Comparison of ENCODE assay signal across 1 cellular context in genomic region chr17:46876353-46876887, GRCh38.
A peak's percentile ranks its signal among the peaks of the same experiment; 100 is the strongest.
TF ChIP-seq lines count a peak whose summit lies in the region.

No MANE protein-coding gene starts in this region.

TF ChIP-seq in HepG2, 621 proteins besides CTCF, POLR2A, EP300 and RAD21 (continued from another document and continues in another):
- TF ChIP-seq, protein P1, sequence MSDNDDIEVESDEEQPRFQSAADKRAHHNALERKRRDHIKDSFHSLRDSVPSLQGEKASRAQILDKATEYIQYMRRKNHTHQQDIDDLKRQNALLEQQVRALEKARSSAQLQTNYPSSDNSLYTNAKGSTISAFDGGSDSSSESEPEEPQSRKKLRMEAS (IDR thresholded peaks at IDR 0.05), result peak; percentile 26; the same call in 1 of the 2 replicates
- TF ChIP-seq EEA1 (CRISPR knock-in tag; IDR thresholded peaks at IDR 0.05; ENCODE audit: borderline replicate concordance) (peak; percentile 70; the same call in 1 of the 2 replicates), ZNF224 (CRISPR knock-in tag; IDR thresholded peaks at IDR 0.05) (no peak), ZBED4 (CRISPR knock-in tag; IDR thresholded peaks at IDR 0.05; ENCODE audit: borderline replicate concordance) (no peak), MAFK (conservative IDR thresholded peaks at IDR 0.05 in 1 of 2, IDR thresholded peaks at IDR 0.05 in 1 of 2; ENCODE audit: low read length in 2 of 2) (no peak), SP1 (IDR thresholded peaks at IDR 0.05) (no peak), SP1 (CRISPR knock-in tag; IDR thresholded peaks at IDR 0.05) (peak; percentile 49), RORA (CRISPR knock-in tag; IDR thresholded peaks at IDR 0.05) (no peak), XRCC5 (optimal IDR thresholded peaks at IDR 0.05; ENCODE audit: low read length) (peak; percentile 83), LCORL (IDR thresholded peaks at IDR 0.05) (no peak), LCORL (CRISPR knock-in tag; IDR thresholded peaks at IDR 0.05) (0 out of 2 replicates have a peak, but pooled peaks have one; percentile 27), TGIF2 (CRISPR knock-in tag; IDR thresholded peaks at IDR 0.05) (peak; percentile 73), ZNF335 (CRISPR knock-in tag; IDR thresholded peaks at IDR 0.05) (peak; percentile 62; the same call in 1 of the 2 replicates), RBFOX2 (IDR thresholded peaks at IDR 0.05; ENCODE audit: low read depth, low read length) (no peak), KAT7 (CRISPR knock-in tag; IDR thresholded peaks at IDR 0.05; ENCODE audit: borderline replicate concordance) (no peak), TAF1 (CRISPR knock-in tag; IDR thresholded peaks at IDR 0.05) (0 out of 2 replicates have a peak, but pooled peaks have one; percentile 23), ZMYM3 (CRISPR knock-in tag; IDR thresholded peaks at IDR 0.05) (peak; percentile 21; the same call in 1 of the 2 replicates), ZFX (CRISPR knock-in tag; IDR thresholded peaks at IDR 0.05; ENCODE audit: low read depth) (peak; percentile 27; the same call in 1 of the 2 replicates), ZBTB38 (CRISPR knock-in tag; IDR thresholded peaks at IDR 0.05) (peak; percentile 57; the same call in 1 of the 2 replicates), ZNF12 (CRISPR knock-in tag; IDR thresholded peaks at IDR 0.05) (0 out of 2 replicates have a peak, but pooled peaks have one; percentile 34), ZNF614 (CRISPR knock-in tag; IDR thresholded peaks at IDR 0.05; ENCODE audit: borderline replicate concordance) (0 out of 2 replicates have a peak, but pooled peaks have one; percentile 33), REPIN1 (CRISPR knock-in tag; IDR thresholded peaks at IDR 0.05; ENCODE audit: borderline replicate concordance, low read depth) (no peak), ZEB1 (IDR thresholded peaks at IDR 0.05; ENCODE audit: insufficient replicate concordance, low read depth) (peak; percentile 79), NFRKB (IDR thresholded peaks at IDR 0.05) (no peak), STAG1 (CRISPR knock-in tag; IDR thresholded peaks at IDR 0.05) (peak; percentile 89), SP5 (CRISPR knock-in tag; IDR thresholded peaks at IDR 0.05; ENCODE audit: borderline replicate concordance, low read depth) (peak; percentile 22; the same call in 1 of the 2 replicates), ZNF563 (CRISPR knock-in tag; IDR thresholded peaks at IDR 0.05) (peak; percentile 26; the same call in 1 of the 2 replicates), SMC3 (IDR thresholded peaks at IDR 0.05; ENCODE audit: low read length) (peak; percentile 67), ARHGAP35 (CRISPR knock-in tag; IDR thresholded peaks at IDR 0.05; ENCODE audit: borderline replicate concordance) (peak; percentile 52; the same call in 1 of the 2 replicates), ZNF331 (CRISPR knock-in tag; IDR thresholded peaks at IDR 0.05) (0 out of 2 replicates have a peak, but pooled peaks have one; percentile 22), SAP130 (CRISPR knock-in tag; IDR thresholded peaks at IDR 0.05; ENCODE audit: low read depth) (0 out of 2 replicates have a peak, but pooled peaks have one; percentile 11), SAFB2 (CRISPR knock-in tag; IDR thresholded peaks at IDR 0.05; ENCODE audit: borderline replicate concordance, low read depth) (0 out of 2 replicates have a peak, but pooled peaks have one; percentile 50), NR2F1 (CRISPR knock-in tag; IDR thresholded peaks at IDR 0.05) (no peak), ZBTB33 (CRISPR knock-in tag; IDR thresholded peaks at IDR 0.05) (peak; percentile 31; the same call in 1 of the 2 replicates), RXRA (CRISPR knock-in tag; IDR thresholded peaks at IDR 0.05) (peak; percentile 26; the same call in 1 of the 2 replicates), THRA (CRISPR knock-in tag; IDR thresholded peaks at IDR 0.05; ENCODE audit: borderline replicate concordance) (0 out of 2 replicates have a peak, but pooled peaks have one; percentile 41), ATF7 (IDR thresholded peaks at IDR 0.05) (no peak), ATF7 (CRISPR knock-in tag; IDR thresholded peaks at IDR 0.05) (no peak), SPEN (CRISPR knock-in tag; IDR thresholded peaks at IDR 0.05; ENCODE audit: low read depth) (peak; percentile 54; the same call in 1 of the 2 replicates), MAZ (IDR thresholded peaks at IDR 0.05; ENCODE audit: borderline replicate concordance, low read depth, low read length) (peak; percentile 73; the same call in 1 of the 2 replicates), MAZ (CRISPR knock-in tag; IDR thresholded peaks at IDR 0.05; ENCODE audit: low read depth) (peak; percentile 71; the same call in 1 of the 2 replicates), TMF1 (CRISPR knock-in tag; IDR thresholded peaks at IDR 0.05; ENCODE audit: low read depth) (0 out of 2 replicates have a peak, but pooled peaks have one; percentile 28), MTF2 (CRISPR knock-in tag; IDR thresholded peaks at IDR 0.05; ENCODE audit: borderline replicate concordance) (0 out of 2 replicates have a peak, but pooled peaks have one; percentile 60), ZC3H13 (CRISPR knock-in tag; IDR thresholded peaks at IDR 0.05) (peak; percentile 37; the same call in 1 of the 2 replicates), FOXK1 (CRISPR knock-in tag; IDR thresholded peaks at IDR 0.05; ENCODE audit: borderline replicate concordance, low read depth) (0 out of 2 replicates have a peak, but pooled peaks have one; percentile 23), RARA (CRISPR knock-in tag; IDR thresholded peaks at IDR 0.05) (0 out of 2 replicates have a peak, but pooled peaks have one; percentile 15), ZBTB42 (CRISPR knock-in tag; IDR thresholded peaks at IDR 0.05) (0 out of 2 replicates have a peak, but pooled peaks have one; percentile 42), ZSCAN25 (CRISPR knock-in tag; IDR thresholded peaks at IDR 0.05) (0 out of 2 replicates have a peak, but pooled peaks have one; percentile 40)
- TF ChIP-seq, protein P2, sequence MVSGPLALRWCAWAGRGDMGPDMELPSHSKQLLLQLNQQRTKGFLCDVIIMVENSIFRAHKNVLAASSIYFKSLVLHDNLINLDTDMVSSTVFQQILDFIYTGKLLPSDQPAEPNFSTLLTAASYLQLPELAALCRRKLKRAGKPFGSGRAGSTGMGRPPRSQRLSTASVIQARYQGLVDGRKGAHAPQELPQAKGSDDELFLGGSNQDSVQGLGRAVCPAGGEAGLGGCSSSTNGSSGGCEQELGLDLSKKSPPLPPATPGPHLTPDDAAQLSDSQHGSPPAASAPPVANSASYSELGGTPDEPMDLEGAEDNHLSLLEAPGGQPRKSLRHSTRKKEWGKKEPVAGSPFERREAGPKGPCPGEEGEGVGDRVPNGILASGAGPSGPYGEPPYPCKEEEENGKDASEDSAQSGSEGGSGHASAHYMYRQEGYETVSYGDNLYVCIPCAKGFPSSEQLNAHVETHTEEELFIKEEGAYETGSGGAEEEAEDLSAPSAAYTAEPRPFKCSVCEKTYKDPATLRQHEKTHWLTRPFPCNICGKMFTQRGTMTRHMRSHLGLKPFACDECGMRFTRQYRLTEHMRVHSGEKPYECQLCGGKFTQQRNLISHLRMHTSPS (CRISPR knock-in tag; IDR thresholded peaks at IDR 0.05; ENCODE audit: low read depth), result peak; percentile 74; the same call in 1 of the 2 replicates
- TF ChIP-seq, protein P3, sequence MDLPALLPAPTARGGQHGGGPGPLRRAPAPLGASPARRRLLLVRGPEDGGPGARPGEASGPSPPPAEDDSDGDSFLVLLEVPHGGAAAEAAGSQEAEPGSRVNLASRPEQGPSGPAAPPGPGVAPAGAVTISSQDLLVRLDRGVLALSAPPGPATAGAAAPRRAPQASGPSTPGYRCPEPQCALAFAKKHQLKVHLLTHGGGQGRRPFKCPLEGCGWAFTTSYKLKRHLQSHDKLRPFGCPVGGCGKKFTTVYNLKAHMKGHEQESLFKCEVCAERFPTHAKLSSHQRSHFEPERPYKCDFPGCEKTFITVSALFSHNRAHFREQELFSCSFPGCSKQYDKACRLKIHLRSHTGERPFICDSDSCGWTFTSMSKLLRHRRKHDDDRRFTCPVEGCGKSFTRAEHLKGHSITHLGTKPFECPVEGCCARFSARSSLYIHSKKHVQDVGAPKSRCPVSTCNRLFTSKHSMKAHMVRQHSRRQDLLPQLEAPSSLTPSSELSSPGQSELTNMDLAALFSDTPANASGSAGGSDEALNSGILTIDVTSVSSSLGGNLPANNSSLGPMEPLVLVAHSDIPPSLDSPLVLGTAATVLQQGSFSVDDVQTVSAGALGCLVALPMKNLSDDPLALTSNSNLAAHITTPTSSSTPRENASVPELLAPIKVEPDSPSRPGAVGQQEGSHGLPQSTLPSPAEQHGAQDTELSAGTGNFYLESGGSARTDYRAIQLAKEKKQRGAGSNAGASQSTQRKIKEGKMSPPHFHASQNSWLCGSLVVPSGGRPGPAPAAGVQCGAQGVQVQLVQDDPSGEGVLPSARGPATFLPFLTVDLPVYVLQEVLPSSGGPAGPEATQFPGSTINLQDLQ (CRISPR knock-in tag; IDR thresholded peaks at IDR 0.05), result no peak
- TF ChIP-seq, protein P4, sequence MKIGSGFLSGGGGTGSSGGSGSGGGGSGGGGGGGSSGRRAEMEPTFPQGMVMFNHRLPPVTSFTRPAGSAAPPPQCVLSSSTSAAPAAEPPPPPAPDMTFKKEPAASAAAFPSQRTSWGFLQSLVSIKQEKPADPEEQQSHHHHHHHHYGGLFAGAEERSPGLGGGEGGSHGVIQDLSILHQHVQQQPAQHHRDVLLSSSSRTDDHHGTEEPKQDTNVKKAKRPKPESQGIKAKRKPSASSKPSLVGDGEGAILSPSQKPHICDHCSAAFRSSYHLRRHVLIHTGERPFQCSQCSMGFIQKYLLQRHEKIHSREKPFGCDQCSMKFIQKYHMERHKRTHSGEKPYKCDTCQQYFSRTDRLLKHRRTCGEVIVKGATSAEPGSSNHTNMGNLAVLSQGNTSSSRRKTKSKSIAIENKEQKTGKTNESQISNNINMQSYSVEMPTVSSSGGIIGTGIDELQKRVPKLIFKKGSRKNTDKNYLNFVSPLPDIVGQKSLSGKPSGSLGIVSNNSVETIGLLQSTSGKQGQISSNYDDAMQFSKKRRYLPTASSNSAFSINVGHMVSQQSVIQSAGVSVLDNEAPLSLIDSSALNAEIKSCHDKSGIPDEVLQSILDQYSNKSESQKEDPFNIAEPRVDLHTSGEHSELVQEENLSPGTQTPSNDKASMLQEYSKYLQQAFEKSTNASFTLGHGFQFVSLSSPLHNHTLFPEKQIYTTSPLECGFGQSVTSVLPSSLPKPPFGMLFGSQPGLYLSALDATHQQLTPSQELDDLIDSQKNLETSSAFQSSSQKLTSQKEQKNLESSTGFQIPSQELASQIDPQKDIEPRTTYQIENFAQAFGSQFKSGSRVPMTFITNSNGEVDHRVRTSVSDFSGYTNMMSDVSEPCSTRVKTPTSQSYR (CRISPR knock-in tag; IDR thresholded peaks at IDR 0.05; ENCODE audit: borderline replicate concordance), result 0 out of 2 replicates have a peak, but pooled peaks have one; percentile 11
